ENCODE assay signal across 8 cellular contexts in genomic region chr9:6758418-6759113, GRCh38. TPM values are rescaled to one million over a fixed set of nuclear protein-coding genes. Genes with fewer than 3 reads are reported as not detected.
A peak's percentile ranks its signal among the peaks of the same experiment; 100 is the strongest.
DNase-seq lines count a peak whose midpoint lies in the region; ATAC-seq and TF ChIP-seq lines count a peak whose summit lies in the region.

No MANE protein-coding gene starts in this region.

- 0 to 1% (median 1%) methylated on average over 37 to 52 of the region's 52 CpGs for WGBS in psoas muscle, 3 donors

- ATAC-seq in GM19025 (IDR thresholded peaks at IDR 0.05; ENCODE audit: low read depth, unreplicated experiment), result peak; percentile 15
- ATAC-seq in HG03342 (IDR thresholded peaks at IDR 0.05; ENCODE audit: unreplicated experiment), result peak; percentile 28
- ATAC-seq in left ventricle myocardium superior, result peak; percentile 48
- peak; percentile 26 to 51 (median 40) for ATAC-seq in psoas muscle

- H3K9me3 ChIP-seq in SK-N-MC (ENCODE audit: low read depth, low read length), result no peaks in the 10 kb centered on the region
- H3K9me3 ChIP-seq in adipocyte (ENCODE audit: control insufficient read depth, low read length), result no peaks in the 10 kb centered on the region
- H3K9me3 ChIP-seq in psoas muscle, result peaks cover 6% of the 10 kb centered on the region

- no peak for TF ChIP-seq CTCF in C4-2B (conservative IDR thresholded peaks at IDR 0.05)
- no peak for TF ChIP-seq CTCF in psoas muscle (IDR thresholded peaks at IDR 0.05)

- H3K27ac ChIP-seq in C4-2B, result peak overlapping the region; percentile 90
- no peak overlapping the region for H3K27ac ChIP-seq in SK-N-MC
- peak overlapping the region; percentile 100 for H3K27ac ChIP-seq in psoas muscle

- no peaks in the 10 kb centered on the region for H3K27me3 ChIP-seq in adipocyte (replicated peaks; ENCODE audit: control insufficient read depth, insufficient read depth, low read length)
- H3K27me3 ChIP-seq in psoas muscle (ENCODE audit: insufficient read depth in 3 of 3, low read length in 2 of 3), result no peaks in the 10 kb centered on the region

- no peaks in the 10 kb centered on the region for H3K36me3 ChIP-seq in SK-N-MC (ENCODE audit: insufficient read depth, low read length)
- H3K36me3 ChIP-seq in adipocyte (ENCODE audit: control insufficient read depth, insufficient read depth, low read length, severe bottlenecking), result no peaks in the 10 kb centered on the region
- no peaks in the 10 kb centered on the region for H3K36me3 ChIP-seq in psoas muscle (ENCODE audit: insufficient read depth in 1 of 2, low read depth in 1 of 2)

- peak overlapping the region; percentile 97 for H3K4me3 ChIP-seq in SK-N-MC
- H3K4me3 ChIP-seq in adipocyte (ENCODE audit: low read length), result peak overlapping the region; percentile 89
- peak overlapping the region; percentile 98 for H3K4me3 ChIP-seq in psoas muscle

- peaks cover 11% of the 10 kb centered on the region for H3K4me1 ChIP-seq in adipocyte (ENCODE audit: control insufficient read depth, insufficient read depth, low read length)
- H3K4me1 ChIP-seq in psoas muscle, result peaks cover 18% of the 10 kb centered on the region

- intact Hi-C loops in left ventricle myocardium superior (cut with micrococcal nuclease), result loop anchor here (10.0 kb wide), 1 partner anchor 74 kb away; no protein-coding TSS in a partner anchor
- intact Hi-C loops in psoas muscle (cut with DNase I), result loop anchor here in 1 of 2 donors (10.0 kb wide), 1 partner anchor 54 kb away; no protein-coding TSS in a partner anchor

- DNase-seq in SK-N-MC (ENCODE audit: low read depth, low spot score), result no peak
- DNase-seq in adipocyte (ENCODE audit: low read depth), result peak; percentile 71
- DNase-seq in left ventricle myocardium superior, result peak; percentile 61
- peak; percentile 35 to 75 for DNase-seq in psoas muscle
- no peak for DNase-seq in NCI-H1436 (lab: John Stamatoyannopoulos, UW)

- peak overlapping the region; percentile 75 for H3K9ac ChIP-seq in SK-N-MC (ENCODE audit: insufficient read length)
- peak overlapping the region; percentile 91 for H3K9ac ChIP-seq in adipocyte (ENCODE audit: low read length)

RNA-seq across cellular contexts. Expression of gene KDM4C, which starts 0.8 kb away (rescaled TPM):
- total RNA-seq in left ventricle myocardium superior (14.2 TPM), psoas muscle (10 to 100 TPM; 10.1 to 13.0 (median 12.1) TPM)
- polyA plus RNA-seq in psoas muscle, result 1 to 10 TPM; 2.7 to 5.9 (median 3.7) TPM

Comparison
In these comparisons a context has a peak if more than half of its experiments do, and no peak if none do; other contexts are left out.
1. DNase-seq: peak in adipocyte (single experiment), left ventricle myocardium superior (single experiment) and psoas muscle (2 of 2); none in SK-N-MC (single experiment) and NCI-H1436 (single experiment).
2. Peak in every context shown above with its lines, with median percentiles within 50 percentile points of each other: ATAC-seq and H3K4me3 ChIP-seq.